ENCODE assay signal across 8 cellular contexts in the genomic region with DNA sequence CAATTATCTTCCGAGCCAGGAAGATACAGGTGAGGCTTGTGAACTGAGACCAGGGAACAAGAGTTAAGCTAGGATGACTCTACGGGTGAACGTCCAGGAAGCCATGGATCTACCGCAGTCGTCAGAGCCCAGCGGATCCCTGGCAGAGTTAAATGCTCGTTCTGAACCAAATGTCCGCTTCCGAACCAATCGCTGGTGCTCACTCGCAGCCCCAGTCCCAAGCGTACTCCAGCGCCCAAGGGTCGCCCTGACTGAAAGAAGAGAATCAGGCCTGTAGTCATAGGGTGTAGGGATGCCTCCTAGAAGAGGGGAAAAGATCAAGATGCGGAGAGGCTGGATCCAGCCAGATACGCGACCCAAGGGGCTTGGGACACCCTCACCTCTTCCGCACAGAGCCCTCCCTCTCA.
DNase-seq lines count a peak whose midpoint lies in the region; ATAC-seq and TF ChIP-seq lines count a peak whose summit lies in the region.

No MANE protein-coding gene starts in this region.

- intact Hi-C loops in tibial artery (cut with DNase I; ENCODE audit: low total_unique reads), result loop anchor here (5.0 kb wide), 2 partner anchors 100 to 250 kb away; partner anchors contain the start of genes ALKBH1 and SLIRP

- peaks cover 21% of the 10 kb centered on the region for H3K4me1 ChIP-seq in adipocyte (ENCODE audit: control insufficient read depth, insufficient read depth, low read length)
- H3K4me1 ChIP-seq in tibial artery, result peaks cover 0 to 31% (median 21%) of the 10 kb centered on the region in 4 donors

- ATAC-seq in HG03457 (IDR thresholded peaks at IDR 0.05; ENCODE audit: unreplicated experiment) (peak; percentile 1), HG02870 (IDR thresholded peaks at IDR 0.05; ENCODE audit: unreplicated experiment) (no peak), HG03442 (IDR thresholded peaks at IDR 0.05; ENCODE audit: unreplicated experiment) (no peak)

- H3K27me3 ChIP-seq in adipocyte (replicated peaks; ENCODE audit: control insufficient read depth, insufficient read depth, low read length) (no peaks in the 10 kb centered on the region), layer of hippocampus (ENCODE audit: control insufficient read depth, insufficient read depth, low read length) (no peaks in the 10 kb centered on the region), tibial artery (no peaks in the 10 kb centered on the region)

- DNase-seq in NCI-H510A treated with DMSO at 0.1 percent for 48 hours (lab: John Stamatoyannopoulos, UW), result peak; percentile 66
- no peak for DNase-seq in NCI-H510A (lab: John Stamatoyannopoulos, UW)
- DNase-seq in adipocyte (ENCODE audit: low read depth), result no peak
- no peak for DNase-seq in tibial artery

- TF ChIP-seq CTCF in tibial artery (IDR thresholded peaks at IDR 0.05), result no peak

- H3K4me3 ChIP-seq in adipocyte (ENCODE audit: low read length) (peak overlapping the region; percentile 100), tibial artery (peak overlapping the region; percentile 89)

- H3K27ac ChIP-seq in layer of hippocampus (ENCODE audit: low read depth, low read length) (peak overlapping the region; percentile 100), tibial artery (peak overlapping the region; percentile 92 to 94)

- no peaks in the 10 kb centered on the region for H3K9me3 ChIP-seq in adipocyte (ENCODE audit: control insufficient read depth, low read length)
- H3K9me3 ChIP-seq in tibial artery, result no peaks in the 10 kb centered on the region

- H3K9ac ChIP-seq in adipocyte (ENCODE audit: low read length), result peak overlapping the region; percentile 99

- peaks cover 32% of the 10 kb centered on the region for H3K36me3 ChIP-seq in adipocyte (ENCODE audit: control insufficient read depth, insufficient read depth, low read length, severe bottlenecking)
- peaks cover 22 to 35% (median 35%) of the 10 kb centered on the region in 3 donors for H3K36me3 ChIP-seq in tibial artery
